Comparison of ENCODE assay signal across 29 cellular contexts in genomic region chr13:84479656-84480055, GRCh38.
A peak's percentile ranks its signal among the peaks of the same experiment; 100 is the strongest.
DNase-seq lines count a peak whose midpoint lies in the region; ATAC-seq and TF ChIP-seq lines count a peak whose summit lies in the region.
"Had no signal": no experiment of that assay in that cellular context is flagged by ENCODE, and none has a peak within 500 bp of the region (broad histone marks: within the 10 kb centered on the region; RNA-seq: fewer than 3 reads in every experiment).

No MANE protein-coding gene starts in this region.

- no peak overlapping the region for H3K4me3 Mint-ChIP-seq in CD8-positive, alpha-beta T cell
- H3K4me3 Mint-ChIP-seq: activated CD8-positive, alpha-beta T cell treated with anti-CD3 and anti-CD28 coated beads, Interleukin-2, amount 10 ng/mL, durations not matched to agents 7 days and 5 days; activated naive CD4-positive, alpha-beta T cell treated with anti-CD3 and anti-CD28 coated beads, Interleukin-2, amount 50 U/mL, for 24 hours; natural killer cell treated with Interleukin-12 subunit alpha and Interleukin-12 subunit beta and Interleukin-15 and Interleukin-18, amount 100 ng/mL, for 72 hours; stimulated activated naive B cell treated with anti-CD40 and anti-IgM and Interleukin-4, amounts not matched to agents 10 μg/mL and 1 μg/mL and 100 μg/mL, for 72 hours had no signal

- CTCF ChIA-PET in CD8-positive, alpha-beta T cell (lab: Charles Lee): no interaction called here

- H3K9me3 ChIP-seq in CD8-positive, alpha-beta T cell (ENCODE audit: low read length): no peaks in the 10 kb centered on the region
- H3K9me3 ChIP-seq: lower lobe of right lung, ovary, right atrium auricular region had no signal

- H3K9me3 Mint-ChIP-seq in CD8-positive, alpha-beta T cell: peaks cover 3% of the 10 kb centered on the region

- H3K36me3 Mint-ChIP-seq in CD8-positive, alpha-beta T cell: no peaks in the 10 kb centered on the region
- H3K36me3 Mint-ChIP-seq: activated naive CD4-positive, alpha-beta T cell treated with anti-CD3 and anti-CD28 coated beads, Interleukin-2, amount 50 U/mL, for 24 hours; stimulated activated naive B cell treated with anti-CD40 and anti-IgM and Interleukin-4, amounts not matched to agents 10 μg/mL and 1 μg/mL and 100 μg/mL, for 72 hours had no signal

- no peaks in the 10 kb centered on the region for H3K4me1 Mint-ChIP-seq in CD8-positive, alpha-beta T cell (ENCODE audit: low read depth)
- H3K4me1 Mint-ChIP-seq: activated naive CD4-positive, alpha-beta T cell treated with anti-CD3 and anti-CD28 coated beads, Interleukin-2, amount 50 U/mL, for 24 hours; stimulated activated naive B cell treated with anti-CD40 and anti-IgM and Interleukin-4, amounts not matched to agents 10 μg/mL and 1 μg/mL and 100 μg/mL, for 72 hours had no signal

- no peak overlapping the region for H3K27ac Mint-ChIP-seq in CD8-positive, alpha-beta T cell
- H3K27ac Mint-ChIP-seq: activated CD8-positive, alpha-beta T cell treated with anti-CD3 and anti-CD28 coated beads, Interleukin-2, amount 10 ng/mL, durations not matched to agents 7 days and 5 days; activated naive CD4-positive, alpha-beta T cell treated with anti-CD3 and anti-CD28 coated beads, Interleukin-2, amount 50 U/mL, for 24 hours; activated T-helper 2 cell treated with anti-CD3 and anti-CD28 coated beads, Interferon-gamma antibody, Interleukin-2, Interleukin-4, amounts not matched to agents 10 μg/mL and 5 μg/mL and 100 μg/mL, durations not matched to agents 14 hours and 24 hours and 36 hours; natural killer cell treated with Interleukin-12 subunit alpha and Interleukin-12 subunit beta and Interleukin-15 and Interleukin-18, amount 100 ng/mL, for 72 hours; stimulated activated naive B cell treated with anti-CD40 and anti-IgM and Interleukin-4, amounts not matched to agents 10 μg/mL and 1 μg/mL and 100 μg/mL, for 72 hours had no signal

- DNase-seq in LHCN-M2 (ENCODE audit: low read depth) (peak; percentile 5), astrocyte of the spinal cord (ENCODE audit: low read depth, low spot score) (peak; percentile 25), iris pigment epithelial cell (ENCODE audit: low read depth) (peak; percentile 40), SK-N-DZ (ENCODE audit: low spot score) (no peak)
- DNase-seq in CD8-positive, alpha-beta T cell: no peak
- DNase-seq: activated CD8-positive, alpha-beta T cell treated with anti-CD3 and anti-CD28 coated beads, Interleukin-2, amount 10 ng/mL, durations not matched to agents 7 days and 5 days; anterior cingulate cortex; C1 segment of cervical spinal cord; Calu3; central memory CD4-positive, alpha-beta T cell; dorsolateral prefrontal cortex; kidney; lower lobe of right lung; NCI-H1092 treated with DMSO at 0.1 percent for 48 hours; NCI-H2029 treated with DMSO at 0.1 percent for 48 hours; NCI-H345; NCI-H774; ovary; stimulated activated naive B cell treated with anti-CD40 and anti-IgM and Interleukin-4, amounts not matched to agents 10 μg/mL and 1 μg/mL and 100 μg/mL, for 72 hours; T-helper 2 cell had no signal

- no peak overlapping the region for H3K4me3 ChIP-seq in astrocyte of the spinal cord (ENCODE audit: low read depth, low read length)
- H3K4me3 ChIP-seq in CD8-positive, alpha-beta T cell (ENCODE audit: low read depth, low read length): no peak overlapping the region
- H3K4me3 ChIP-seq: dorsolateral prefrontal cortex, GM12878, lower lobe of right lung, ovary, right atrium auricular region, suprapubic skin had no signal

- no peaks in the 10 kb centered on the region for H3K4me1 ChIP-seq in CD8-positive, alpha-beta T cell (ENCODE audit: insufficient read depth, low read length)
- H3K4me1 ChIP-seq: lower lobe of right lung, right atrium auricular region, suprapubic skin had no signal

- no peaks in the 10 kb centered on the region for H3K36me3 ChIP-seq in CD8-positive, alpha-beta T cell (ENCODE audit: insufficient read depth, low read length)
- H3K36me3 ChIP-seq: lower lobe of right lung, ovary, right atrium auricular region, suprapubic skin had no signal

- no peak for TF ChIP-seq CTCF in astrocyte of the spinal cord (IDR thresholded peaks at IDR 0.05; ENCODE audit: low read depth, low read length)
- no peak for TF ChIP-seq CTCF in CD8-positive, alpha-beta T cell (IDR thresholded peaks at IDR 0.05)

- in situ Hi-C loops in astrocyte of the spinal cord (cut with HindIII; ENCODE audit: low sequenced_read_pairs): no loop called here

- ATAC-seq in HG03196 (IDR thresholded peaks at IDR 0.05; ENCODE audit: unreplicated experiment) (no peak), HG02938 (IDR thresholded peaks at IDR 0.05; ENCODE audit: unreplicated experiment) (no peak)
- no peak for ATAC-seq in CD8-positive, alpha-beta T cell
- ATAC-seq: activated CD8-positive, alpha-beta T cell treated with anti-CD3 and anti-CD28 coated beads, Interleukin-2, amount 10 ng/mL, durations not matched to agents 7 days and 5 days; GM12878; lower lobe of right lung; natural killer cell treated with Interleukin-12 subunit alpha and Interleukin-12 subunit beta and Interleukin-15 and Interleukin-18, amount 100 ng/mL, for 72 hours; SK-N-SH treated with all-trans-retinoic acid at 6 μM for 48 hours; stimulated activated naive B cell treated with anti-CD40 and anti-IgM and Interleukin-4, amounts not matched to agents 10 μg/mL and 1 μg/mL and 100 μg/mL, for 72 hours had no signal

- intact Hi-C loops in CD8-positive, alpha-beta T cell (cut with DNase I, micrococcal nuclease): no loop called here

- H3K27me3 Mint-ChIP-seq in CD8-positive, alpha-beta T cell (ENCODE audit: low read depth): no peaks in the 10 kb centered on the region
- H3K27me3 Mint-ChIP-seq: activated naive CD4-positive, alpha-beta T cell treated with anti-CD3 and anti-CD28 coated beads, Interleukin-2, amount 50 U/mL, for 24 hours; natural killer cell treated with Interleukin-12 subunit alpha and Interleukin-12 subunit beta and Interleukin-15 and Interleukin-18, amount 100 ng/mL, for 72 hours; stimulated activated naive B cell treated with anti-CD40 and anti-IgM and Interleukin-4, amounts not matched to agents 10 μg/mL and 1 μg/mL and 100 μg/mL, for 72 hours had no signal

- no peaks in the 10 kb centered on the region for H3K27me3 ChIP-seq in CD8-positive, alpha-beta T cell (ENCODE audit: insufficient read depth, low read length)
- H3K27me3 ChIP-seq: dorsolateral prefrontal cortex, ovary, right atrium auricular region, suprapubic skin had no signal

- H3K27ac ChIP-seq in CD8-positive, alpha-beta T cell (ENCODE audit: low read depth, low read length): no peak overlapping the region
- H3K27ac ChIP-seq: dorsolateral prefrontal cortex, lower lobe of right lung, ovary, right atrium auricular region, suprapubic skin had no signal

- POLR2A ChIA-PET in CD8-positive, alpha-beta T cell (lab: Charles Lee): no interaction called here

Comparison
In these comparisons a context has a peak if more than half of its experiments do, and no peak if none do; other contexts are left out.
1. DNase-seq: peak in LHCN-M2 (single experiment), astrocyte of the spinal cord (single experiment) and iris pigment epithelial cell (single experiment); none in SK-N-DZ (single experiment) and CD8-positive, alpha-beta T cell (0 of 7).